In the genomic region with DNA sequence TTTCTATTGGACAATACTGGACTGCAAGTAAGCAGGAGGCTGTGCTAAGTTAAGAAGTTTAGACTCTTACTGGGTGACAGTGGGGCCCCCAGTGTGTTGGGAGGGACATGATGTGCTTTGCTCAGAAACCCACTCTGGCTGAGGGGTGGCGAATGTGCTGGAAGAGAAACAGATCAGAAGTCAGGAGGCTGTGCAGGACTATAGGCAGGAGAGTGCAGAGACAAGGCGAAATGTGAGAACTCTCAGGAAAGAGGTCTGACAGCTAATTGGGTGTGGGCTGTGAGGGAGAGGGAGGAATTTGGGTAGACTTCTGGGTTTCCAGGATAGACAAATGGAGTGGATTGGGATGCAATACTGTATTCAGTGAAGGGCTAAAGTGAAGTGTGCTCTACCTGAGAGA, we compare ENCODE assay signal across 16 cellular contexts.
"Had no signal": no experiment of that assay in that cellular context is flagged by ENCODE, and none has a peak within 500 bp of the region (broad histone marks: within the 10 kb centered on the region; RNA-seq: fewer than 3 reads in every experiment).

No MANE protein-coding gene starts in this region.

- ATAC-seq: left colon; naive thymus-derived CD4-positive, alpha-beta T cell had no signal

- H3K4me3 ChIP-seq: coronary artery, dorsolateral prefrontal cortex, heart left ventricle, ovary, right atrium auricular region, stomach, thoracic aorta had no signal

- H3K4me3 Mint-ChIP-seq: naive thymus-derived CD4-positive, alpha-beta T cell had no signal

- H3K27me3 ChIP-seq: dorsolateral prefrontal cortex, heart left ventricle, ovary, right atrium auricular region, stomach had no signal

- H3K27ac ChIP-seq: coronary artery, dorsolateral prefrontal cortex, heart left ventricle, ovary, right atrium auricular region, thoracic aorta had no signal

- H3K36me3 ChIP-seq: heart left ventricle, ovary, right atrium auricular region, stomach, thoracic aorta had no signal

- H3K9me3 ChIP-seq: heart left ventricle, ovary, right atrium auricular region, stomach, thoracic aorta had no signal

- H3K27me3 Mint-ChIP-seq: naive thymus-derived CD4-positive, alpha-beta T cell had no signal

- DNase-seq: dorsolateral prefrontal cortex; effector CD8-positive, alpha-beta T cell; foreskin melanocyte; hippocampal formation; left colon; naive thymus-derived CD4-positive, alpha-beta T cell; ovary; small intestine; stimulated activated CD4-positive, alpha-beta T cell treated with anti-CD3 and anti-CD28 coated beads, Interleukin-12 subunit alpha, Interleukin-12 subunit beta, amount 100 ng/mL, for 4 hours; stimulated activated naive CD4-positive, alpha-beta T cell; stomach; substantia nigra had no signal
